In the genomic region with DNA sequence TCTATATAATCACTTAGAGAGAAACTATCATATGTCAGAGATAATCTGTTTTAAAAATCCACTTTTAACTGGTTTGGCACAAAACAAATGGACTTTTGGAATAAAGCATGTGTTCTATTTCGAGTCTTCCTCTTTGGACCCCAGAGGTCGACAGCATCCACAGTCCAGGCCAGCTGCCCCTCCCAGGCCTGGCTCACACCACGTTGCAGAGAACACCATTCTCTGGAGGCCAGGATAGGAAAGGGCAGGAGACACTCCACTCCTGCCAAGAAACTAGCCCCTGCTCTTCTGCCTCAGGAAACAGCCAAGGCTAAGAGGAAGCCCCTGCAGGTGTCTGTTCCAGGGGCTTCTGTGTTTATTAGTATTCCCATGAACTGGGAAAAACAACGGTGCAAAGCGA, we compare ENCODE assay signal across 22 cellular contexts.
"Had no signal": no experiment of that assay in that cellular context is flagged by ENCODE, and none has a peak within 500 bp of the region (broad histone marks: within the 10 kb centered on the region; RNA-seq: fewer than 3 reads in every experiment).

No MANE protein-coding gene starts in this region.

- H3K27me3 Mint-ChIP-seq: activated CD4-positive, alpha-beta memory T cell treated with anti-CD3 and anti-CD28 coated beads, Interleukin-2, amount 10 ng/mL, durations not matched to agents 7 days and 5 days; activated naive CD8-positive, alpha-beta T cell treated with anti-CD3 and anti-CD28 coated beads, Interleukin-2, amount 50 U/mL, for 24 hours; T-helper 17 cell had no signal

- H3K27ac ChIP-seq: body of pancreas, cardiac muscle cell, lower lobe of right lung, tibial artery had no signal

- ATAC-seq: activated naive CD8-positive, alpha-beta T cell treated with anti-CD3 and anti-CD28 coated beads, Interleukin-2, amount 50 U/mL, for 24 hours; body of pancreas; lower lobe of right lung; naive thymus-derived CD4-positive, alpha-beta T cell; T-helper 17 cell had no signal

- H3K4me3 ChIP-seq: body of pancreas, cardiac muscle cell, lower lobe of right lung, tibial artery had no signal

- H3K4me1 ChIP-seq: body of pancreas, lower lobe of right lung had no signal

- DNase-seq: activated CD4-positive, alpha-beta memory T cell treated with anti-CD3 and anti-CD28 coated beads, Interleukin-2, amount 10 ng/mL, durations not matched to agents 7 days and 5 days; activated CD4-positive, alpha-beta T cell treated with anti-CD3 and anti-CD28 coated beads, Interleukin-2, amount 10 ng/mL, durations not matched to agents 24 days and 14 days; activated gamma-delta T cell; activated naive CD4-positive, alpha-beta T cell treated with anti-CD3 and anti-CD28 coated beads, Interleukin-2, amount 50 U/mL, for 16 hours; activated naive CD8-positive, alpha-beta T cell treated with anti-CD3 and anti-CD28 coated beads, Interleukin-2, amount 50 U/mL, for 24 hours; body of pancreas; foreskin fibroblast; hypothalamus; lower lobe of right lung; naive thymus-derived CD4-positive, alpha-beta T cell; retina; stimulated activated CD4-positive, alpha-beta T cell treated with anti-CD3 and anti-CD28 coated beads, Interleukin-12 subunit alpha, Interleukin-12 subunit beta, amount 100 ng/mL, for 4 hours; stimulated activated CD4-positive, alpha-beta T cell treated with anti-CD3 and anti-CD28 coated beads, Interleukin-4, amount 100 ng/mL, for 4 hours; substantia nigra; SW 1271; T-helper 17 cell; tibial artery had no signal

- H3K36me3 ChIP-seq: cardiac muscle cell, lower lobe of right lung, tibial artery had no signal

- FAIRE-seq: endometrium had no signal

- H3K9me3 Mint-ChIP-seq: activated CD4-positive, alpha-beta memory T cell treated with anti-CD3 and anti-CD28 coated beads, Interleukin-2, amount 10 ng/mL, durations not matched to agents 7 days and 5 days; activated CD4-positive, alpha-beta T cell treated with anti-CD3 and anti-CD28 coated beads, Interleukin-2, amount 10 ng/mL, durations not matched to agents 24 days and 14 days; activated naive CD8-positive, alpha-beta T cell treated with anti-CD3 and anti-CD28 coated beads, Interleukin-2, amount 50 U/mL, for 24 hours; naive thymus-derived CD4-positive, alpha-beta T cell; stimulated activated naive CD8-positive, alpha-beta T cell treated with anti-CD3 and anti-CD28 coated beads, Interleukin-15, Interleukin-2, amounts not matched to agents 100 ng/mL and 50 ng/mL, for 24 hours had no signal

- H3K4me3 Mint-ChIP-seq: activated CD4-positive, alpha-beta memory T cell treated with anti-CD3 and anti-CD28 coated beads, Interleukin-2, amount 10 ng/mL, durations not matched to agents 7 days and 5 days; activated CD4-positive, alpha-beta T cell treated with anti-CD3 and anti-CD28 coated beads, Interleukin-2, amount 10 ng/mL, durations not matched to agents 24 days and 14 days; activated naive CD8-positive, alpha-beta T cell treated with anti-CD3 and anti-CD28 coated beads, Interleukin-2, amount 50 U/mL, for 24 hours; activated T-helper 1 cell treated with anti-CD3 and anti-CD28 coated beads, Interleukin-12 subunit alpha, Interleukin-12 subunit beta, Interleukin-2, Interleukin-4 antibody, amounts not matched to agents 30 ng/mL and 10 ng/mL and 1 ng/mL, durations not matched to agents 14 hours and 24 hours and 36 hours; naive thymus-derived CD4-positive, alpha-beta T cell; neural crest cell; stimulated activated naive CD8-positive, alpha-beta T cell treated with anti-CD3 and anti-CD28 coated beads, Interleukin-15, Interleukin-2, amounts not matched to agents 100 ng/mL and 50 ng/mL, for 24 hours; T-helper 17 cell had no signal

- H3K27ac Mint-ChIP-seq: activated CD4-positive, alpha-beta memory T cell treated with anti-CD3 and anti-CD28 coated beads, Interleukin-2, amount 10 ng/mL, durations not matched to agents 7 days and 5 days; activated CD4-positive, alpha-beta T cell treated with anti-CD3 and anti-CD28 coated beads, Interleukin-2, amount 10 ng/mL, durations not matched to agents 24 days and 14 days; activated naive CD8-positive, alpha-beta T cell treated with anti-CD3 and anti-CD28 coated beads, Interleukin-2, amount 50 U/mL, for 24 hours; activated T-helper 1 cell treated with anti-CD3 and anti-CD28 coated beads, Interleukin-12 subunit alpha, Interleukin-12 subunit beta, Interleukin-2, Interleukin-4 antibody, amounts not matched to agents 30 ng/mL and 10 ng/mL and 1 ng/mL, durations not matched to agents 14 hours and 24 hours and 36 hours; naive thymus-derived CD4-positive, alpha-beta T cell; stimulated activated naive CD8-positive, alpha-beta T cell treated with anti-CD3 and anti-CD28 coated beads, Interleukin-15, Interleukin-2, amounts not matched to agents 100 ng/mL and 50 ng/mL, for 24 hours; T-helper 17 cell had no signal

- H3K36me3 Mint-ChIP-seq: naive thymus-derived CD4-positive, alpha-beta T cell had no signal

- H3K9me3 ChIP-seq: body of pancreas, lower lobe of right lung, tibial artery had no signal
